1 cellular context compared by ENCODE assay signal in genomic region chr12:124639407-124639806, GRCh38.
TF ChIP-seq lines count a peak whose summit lies in the region.

No MANE protein-coding gene starts in this region.

TF ChIP-seq in GM23338, 12 proteins besides CTCF, POLR2A, EP300 and RAD21 (continued from another document):
- TF ChIP-seq ZNF462 (CRISPR knock-in tag; IDR thresholded peaks at IDR 0.05) (no peak), EZH2phosphoT487 (IDR thresholded peaks at IDR 0.05; ENCODE audit: unreplicated experiment) (no peak), ETS1 (IDR thresholded peaks at IDR 0.05) (no peak)
